ENCODE assay signal across 17 cellular contexts in genomic region chr3:128761392-128761791, GRCh38. TPM values are rescaled to one million over a fixed set of nuclear protein-coding genes. Genes with fewer than 3 reads are reported as not detected.
A peak's percentile ranks its signal among the peaks of the same experiment; 100 is the strongest.
DNase-seq lines count a peak whose midpoint lies in the region; ATAC-seq and TF ChIP-seq lines count a peak whose summit lies in the region.
"Had no signal": no experiment of that assay in that cellular context is flagged by ENCODE, and none has a peak within 500 bp of the region (broad histone marks: within the 10 kb centered on the region; RNA-seq: fewer than 3 reads in every experiment).

No MANE protein-coding gene starts in this region.

- POLR2A ChIA-PET in naive thymus-derived CD4-positive, alpha-beta T cell (lab: Charles Lee) = interaction anchor here (1.4 kb wide), 1 partner anchor 26 kb away, joined by 3 read pairs; no protein-coding TSS in a partner anchor

- no TSS peak for BruUV-seq in mammary epithelial cell (replicated peaks; lab: Mats Ljungman, UMichigan)

- in situ Hi-C loops in mammary epithelial cell (cut with MboI; ENCODE audit: low sequenced_read_pairs in 2 of 2) = no loop called here

- no peak overlapping the region for H2AFZ ChIP-seq in mammary epithelial cell (ENCODE audit: low read depth, low read length)

- peak; percentile 50 for ATAC-seq in left ventricle myocardium superior
- no peak for ATAC-seq in naive thymus-derived CD4-positive, alpha-beta T cell
- ATAC-seq in foreskin keratinocyte = no peak
- ATAC-seq: PC-3 had no signal

- no peak for TF ChIP-seq POLR2A in thyroid gland (IDR thresholded peaks at IDR 0.05)

- H3K36me3 Mint-ChIP-seq in brain = peaks cover 79% of the 10 kb centered on the region
- H3K36me3 Mint-ChIP-seq in naive thymus-derived CD4-positive, alpha-beta T cell = peaks cover 5 to 35% (median 21%) of the 10 kb centered on the region in 5 donors

- H4K20me1 ChIP-seq in mammary epithelial cell (ENCODE audit: insufficient read depth, low read length) = peaks cover 15% of the 10 kb centered on the region

- H3K27ac Mint-ChIP-seq in brain = peak overlapping the region in 3 of 5 experiments; percentile 41 to 69 (median 52)
- H3K27ac Mint-ChIP-seq in naive thymus-derived CD4-positive, alpha-beta T cell = peak overlapping the region in 7 of 9 donors; percentile 1 to 79 (median 53)

- H3K4me3 Mint-ChIP-seq in brain = no peak overlapping the region
- peak overlapping the region in 1 of 10 donors; percentile 54 for H3K4me3 Mint-ChIP-seq in naive thymus-derived CD4-positive, alpha-beta T cell

- no peak overlapping the region for H3K9ac ChIP-seq in mammary epithelial cell (ENCODE audit: insufficient read depth, low read length)
- H3K9ac ChIP-seq: BLaER1 treated with 17β-estradiol and CSF1 and Interleukin-3, amounts not matched to agents 10 nM and 100 nM had no signal

- H3K27me3 Mint-ChIP-seq in brain = no peaks in the 10 kb centered on the region
- no peaks in the 10 kb centered on the region for H3K27me3 Mint-ChIP-seq in naive thymus-derived CD4-positive, alpha-beta T cell

- CTCF ChIA-PET in naive thymus-derived CD4-positive, alpha-beta T cell (lab: Charles Lee) = no interaction called here
- CTCF ChIA-PET in mammary epithelial cell (lab: Charles Lee; ENCODE audit: low non-redundant PET) = no interaction called here

- DNase-seq in left ventricle myocardium superior (no peak), cardiac septum (ENCODE audit: low spot score) (no peak), thyroid gland (no peak), foreskin keratinocyte (no peak), mammary epithelial cell (no peak)
- no peak for DNase-seq in naive thymus-derived CD4-positive, alpha-beta T cell
- DNase-seq: DMS79, KBM-7, NCI-H1105 treated with DMSO at 0.1 percent for 48 hours, NCI-H1694 treated with DMSO at 0.1 percent for 48 hours, NCI-H226, NCI-H524, PC-3 had no signal

- peaks cover 25% of the 10 kb centered on the region for H3K4me1 Mint-ChIP-seq in brain
- peaks cover 51 to 90% (median 80%) of the 10 kb centered on the region in 7 donors for H3K4me1 Mint-ChIP-seq in naive thymus-derived CD4-positive, alpha-beta T cell

- H3K4me3 ChIP-seq in naive thymus-derived CD4-positive, alpha-beta T cell (ENCODE audit: low read length) = no peak overlapping the region
- H3K4me3 ChIP-seq in thyroid gland (replicated peaks in 1 of 3) (no peak overlapping the region), mammary epithelial cell (replicated peaks in 1 of 3; ENCODE audit: insufficient read depth in 1 of 3, low read depth in 2 of 3, low read length in 3 of 3) (no peak overlapping the region)
- H3K4me3 ChIP-seq: BLaER1 treated with 17β-estradiol and CSF1 and Interleukin-3, amounts not matched to agents 10 nM and 100 nM; SJCRH30 had no signal

- dilution Hi-C loops in mammary epithelial cell (cut with HindIII; ENCODE audit: low sequenced_read_pairs) = no loop called here

- TF ChIP-seq CTCF in brain (conservative IDR thresholded peaks at IDR 0.05) (no peak), thyroid gland (IDR thresholded peaks at IDR 0.05) (no peak), foreskin keratinocyte (conservative IDR thresholded peaks at IDR 0.05) (no peak), mammary epithelial cell (conservative IDR thresholded peaks at IDR 0.05 in 1 of 2, IDR thresholded peaks at IDR 0.05 in 1 of 2; ENCODE audit: extremely low read depth in 1 of 2, insufficient read depth in 1 of 2, low read depth in 1 of 2, low read length in 2 of 2) (no peak)

- H3K9me3 ChIP-seq in naive thymus-derived CD4-positive, alpha-beta T cell (ENCODE audit: control insufficient read depth in 2 of 3, low read length in 3 of 3) = no peaks in the 10 kb centered on the region
- no peaks in the 10 kb centered on the region for H3K9me3 ChIP-seq in thyroid gland
- no peaks in the 10 kb centered on the region for H3K9me3 ChIP-seq in mammary epithelial cell (replicated peaks; ENCODE audit: insufficient read depth, low read length)
- H3K9me3 ChIP-seq: SJCRH30 had no signal

- peaks cover 14 to 16% of the 10 kb centered on the region in 2 donors for H3K4me1 ChIP-seq in naive thymus-derived CD4-positive, alpha-beta T cell (ENCODE audit: control insufficient read depth in 2 of 2, insufficient read depth in 2 of 2, low read length in 2 of 2)
- H3K4me1 ChIP-seq in thyroid gland (peaks cover 42 to 51% of the 10 kb centered on the region in 2 donors), foreskin keratinocyte (no peaks in the 10 kb centered on the region), mammary epithelial cell (ENCODE audit: insufficient read depth, low read length) (no peaks in the 10 kb centered on the region)

- no peak overlapping the region for H3K4me2 ChIP-seq in mammary epithelial cell (ENCODE audit: insufficient read depth, low read depth, low read length)

- H3K79me2 ChIP-seq in mammary epithelial cell (ENCODE audit: insufficient read depth, low read length) = peaks cover 98% of the 10 kb centered on the region

- no peak overlapping the region for H3K27ac ChIP-seq in naive thymus-derived CD4-positive, alpha-beta T cell (ENCODE audit: low read depth, low read length)
- H3K27ac ChIP-seq in thyroid gland = peak overlapping the region in 2 of 3 donors; percentile 52
- no peak overlapping the region for H3K27ac ChIP-seq in foreskin keratinocyte
- H3K27ac ChIP-seq in mammary epithelial cell (ENCODE audit: insufficient read depth, low read depth, low read length) = no peak overlapping the region
- H3K27ac ChIP-seq: BLaER1 treated with 17β-estradiol and CSF1 and Interleukin-3, amounts not matched to agents 10 nM and 100 nM; RWPE1; SJCRH30 had no signal

- intact Hi-C loops in left ventricle myocardium superior (cut with micrococcal nuclease) (no loop called here), cardiac septum (cut with DNase I) (no loop called here), thyroid gland (cut with DNase I) (no loop called here), mammary epithelial cell (cut with micrococcal nuclease) (no loop called here)
- intact Hi-C loops in naive thymus-derived CD4-positive, alpha-beta T cell (cut with micrococcal nuclease) = no loop called here

- H3K36me3 ChIP-seq in naive thymus-derived CD4-positive, alpha-beta T cell (ENCODE audit: control insufficient read depth in 2 of 3, insufficient read depth in 3 of 3, low read length in 3 of 3) = peaks cover 0 to 16% (median 0%) of the 10 kb centered on the region in 3 experiments
- H3K36me3 ChIP-seq in thyroid gland (no peaks in the 10 kb centered on the region), mammary epithelial cell (ENCODE audit: insufficient read depth, low read length) (peaks cover 2% of the 10 kb centered on the region)

- no peaks in the 10 kb centered on the region for H3K27me3 ChIP-seq in naive thymus-derived CD4-positive, alpha-beta T cell (ENCODE audit: control insufficient read depth in 2 of 2, insufficient read depth in 2 of 2, low read length in 2 of 2)
- H3K27me3 ChIP-seq in thyroid gland = no peaks in the 10 kb centered on the region
- H3K27me3 ChIP-seq in foreskin keratinocyte = no peaks in the 10 kb centered on the region
- no peaks in the 10 kb centered on the region for H3K27me3 ChIP-seq in mammary epithelial cell (ENCODE audit: insufficient read depth, low read length)
- H3K27me3 ChIP-seq: BLaER1 treated with 17β-estradiol and CSF1 and Interleukin-3, amounts not matched to agents 10 nM and 100 nM; SJCRH30 had no signal

- H3K9me3 Mint-ChIP-seq in brain = peaks cover 5 to 15% (median 8%) of the 10 kb centered on the region in 5 experiments
- H3K9me3 Mint-ChIP-seq in naive thymus-derived CD4-positive, alpha-beta T cell = peaks cover 0 to 5% (median 0%) of the 10 kb centered on the region in 11 donors

RNA-seq across cellular contexts. Expression of gene RAB7A, which starts 35.4 kb away (rescaled TPM):
- total RNA-seq in left ventricle myocardium superior = 250 TPM
- total RNA-seq in cardiac septum = 215 TPM
- 271 TPM for polyA plus RNA-seq in brain (ENCODE audit: insufficient read depth, low read depth, low replicate concordance)
- 100 to 1,000 TPM; 124 to 249 (median 172) TPM for total RNA-seq in naive thymus-derived CD4-positive, alpha-beta T cell
- 100 to 1,000 TPM; 176 to 190 TPM for polyA plus RNA-seq in naive thymus-derived CD4-positive, alpha-beta T cell
- 100 to 1,000 TPM in 3 of 4 donors, 10 to 100 TPM in 1; 98.9 to 114 (median 110) TPM for total RNA-seq in thyroid gland
- total RNA-seq in foreskin keratinocyte = 151 and 168 TPM in 2 replicates
- polyA plus RNA-seq in foreskin keratinocyte = 196 and 232 TPM in 2 replicates
- total RNA-seq in mammary epithelial cell = 100 to 1,000 TPM in 1 of 2 donors, 10 to 100 TPM in 1; 76.7 to 352 TPM
- 353 TPM for polyA plus RNA-seq in mammary epithelial cell
- 404 TPM for polyA minus RNA-seq in mammary epithelial cell

Comparison
In these comparisons a context has a peak if more than half of its experiments do, and no peak if none do; other contexts are left out.
1. H3K27ac ChIP-seq: peak in thyroid gland (2 of 3); none in naive thymus-derived CD4-positive, alpha-beta T cell (single experiment), foreskin keratinocyte (single experiment) and mammary epithelial cell (single experiment).